In the genomic region with DNA sequence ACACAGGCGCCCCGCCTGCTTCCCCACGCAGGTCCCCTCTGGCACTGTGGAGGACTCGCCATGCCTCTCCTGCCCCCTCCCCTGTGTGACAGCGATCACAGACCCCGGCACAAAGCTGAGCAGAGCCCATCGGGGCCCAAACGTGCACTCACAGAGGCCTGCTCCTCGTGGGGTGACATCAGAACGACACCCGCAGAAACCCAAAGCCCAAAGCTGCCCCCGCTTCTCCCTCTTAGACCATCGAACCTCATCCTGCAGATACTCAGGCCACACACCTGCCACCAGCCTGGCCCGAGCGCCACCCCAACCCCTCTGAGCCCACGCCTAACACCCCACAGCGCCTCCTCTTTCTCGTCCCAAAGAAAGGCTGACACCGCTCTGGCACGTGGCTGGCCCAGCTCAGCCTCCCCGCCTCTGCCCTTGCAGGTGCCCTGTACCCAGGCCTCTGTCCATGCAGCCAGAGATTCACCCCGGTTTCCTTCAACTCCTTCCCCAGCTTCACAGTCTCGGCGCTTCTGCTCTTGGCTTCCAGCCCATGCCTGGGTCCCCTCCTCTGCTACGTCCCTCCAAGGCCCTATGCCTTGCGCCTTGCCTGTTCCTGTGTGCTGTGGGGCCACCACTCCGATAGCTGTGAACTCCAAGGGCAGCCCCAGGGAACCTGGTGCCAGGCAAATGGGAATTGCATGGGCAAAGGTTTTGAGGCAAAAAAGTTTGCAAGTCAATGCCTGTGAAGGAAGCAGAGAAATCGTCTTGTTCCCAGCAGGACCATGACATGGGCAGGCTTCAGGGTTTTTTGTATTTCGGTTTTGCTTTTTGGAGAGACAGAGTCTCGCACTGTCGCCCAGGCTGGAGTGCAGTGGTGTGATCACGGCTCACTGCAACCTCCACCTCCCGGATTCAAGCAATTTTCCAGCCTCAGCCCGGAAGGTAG, we compare ENCODE assay signal across 1 cellular context.
TF ChIP-seq lines count a peak whose summit lies in the region.

No MANE protein-coding gene starts in this region.

TF ChIP-seq in HepG2, 621 proteins besides CTCF, POLR2A, EP300 and RAD21 (continued from another document):
- TF ChIP-seq, protein P1, sequence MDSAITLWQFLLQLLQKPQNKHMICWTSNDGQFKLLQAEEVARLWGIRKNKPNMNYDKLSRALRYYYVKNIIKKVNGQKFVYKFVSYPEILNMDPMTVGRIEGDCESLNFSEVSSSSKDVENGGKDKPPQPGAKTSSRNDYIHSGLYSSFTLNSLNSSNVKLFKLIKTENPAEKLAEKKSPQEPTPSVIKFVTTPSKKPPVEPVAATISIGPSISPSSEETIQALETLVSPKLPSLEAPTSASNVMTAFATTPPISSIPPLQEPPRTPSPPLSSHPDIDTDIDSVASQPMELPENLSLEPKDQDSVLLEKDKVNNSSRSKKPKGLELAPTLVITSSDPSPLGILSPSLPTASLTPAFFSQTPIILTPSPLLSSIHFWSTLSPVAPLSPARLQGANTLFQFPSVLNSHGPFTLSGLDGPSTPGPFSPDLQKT (CRISPR knock-in tag; IDR thresholded peaks at IDR 0.05; ENCODE audit: borderline replicate concordance), result no peak
- TF ChIP-seq, protein P2, sequence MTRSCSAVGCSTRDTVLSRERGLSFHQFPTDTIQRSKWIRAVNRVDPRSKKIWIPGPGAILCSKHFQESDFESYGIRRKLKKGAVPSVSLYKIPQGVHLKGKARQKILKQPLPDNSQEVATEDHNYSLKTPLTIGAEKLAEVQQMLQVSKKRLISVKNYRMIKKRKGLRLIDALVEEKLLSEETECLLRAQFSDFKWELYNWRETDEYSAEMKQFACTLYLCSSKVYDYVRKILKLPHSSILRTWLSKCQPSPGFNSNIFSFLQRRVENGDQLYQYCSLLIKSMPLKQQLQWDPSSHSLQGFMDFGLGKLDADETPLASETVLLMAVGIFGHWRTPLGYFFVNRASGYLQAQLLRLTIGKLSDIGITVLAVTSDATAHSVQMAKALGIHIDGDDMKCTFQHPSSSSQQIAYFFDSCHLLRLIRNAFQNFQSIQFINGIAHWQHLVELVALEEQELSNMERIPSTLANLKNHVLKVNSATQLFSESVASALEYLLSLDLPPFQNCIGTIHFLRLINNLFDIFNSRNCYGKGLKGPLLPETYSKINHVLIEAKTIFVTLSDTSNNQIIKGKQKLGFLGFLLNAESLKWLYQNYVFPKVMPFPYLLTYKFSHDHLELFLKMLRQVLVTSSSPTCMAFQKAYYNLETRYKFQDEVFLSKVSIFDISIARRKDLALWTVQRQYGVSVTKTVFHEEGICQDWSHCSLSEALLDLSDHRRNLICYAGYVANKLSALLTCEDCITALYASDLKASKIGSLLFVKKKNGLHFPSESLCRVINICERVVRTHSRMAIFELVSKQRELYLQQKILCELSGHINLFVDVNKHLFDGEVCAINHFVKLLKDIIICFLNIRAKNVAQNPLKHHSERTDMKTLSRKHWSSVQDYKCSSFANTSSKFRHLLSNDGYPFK (CRISPR knock-in tag; IDR thresholded peaks at IDR 0.05; ENCODE audit: borderline replicate concordance), result peak; percentile 68; the same call in 1 of the 2 replicates
- no peak for TF ChIP-seq HNRNPK (IDR thresholded peaks at IDR 0.05; ENCODE audit: low read depth, low read length, poor library complexity, severe bottlenecking)
- TF ChIP-seq, protein P3, sequence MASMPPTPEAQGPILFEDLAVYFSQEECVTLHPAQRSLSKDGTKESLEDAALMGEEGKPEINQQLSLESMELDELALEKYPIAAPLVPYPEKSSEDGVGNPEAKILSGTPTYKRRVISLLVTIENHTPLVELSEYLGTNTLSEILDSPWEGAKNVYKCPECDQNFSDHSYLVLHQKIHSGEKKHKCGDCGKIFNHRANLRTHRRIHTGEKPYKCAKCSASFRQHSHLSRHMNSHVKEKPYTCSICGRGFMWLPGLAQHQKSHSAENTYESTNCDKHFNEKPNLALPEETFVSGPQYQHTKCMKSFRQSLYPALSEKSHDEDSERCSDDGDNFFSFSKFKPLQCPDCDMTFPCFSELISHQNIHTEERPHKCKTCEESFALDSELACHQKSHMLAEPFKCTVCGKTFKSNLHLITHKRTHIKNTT (CRISPR knock-in tag; IDR thresholded peaks at IDR 0.05), result no peak
- TF ChIP-seq ZNF225 (CRISPR knock-in tag; IDR thresholded peaks at IDR 0.05), result peak; percentile 81; the same call in 1 of the 2 replicates
- TF ChIP-seq TFDP1 (CRISPR knock-in tag; IDR thresholded peaks at IDR 0.05; ENCODE audit: borderline replicate concordance), result peak; percentile 48; the same call in 1 of the 2 replicates
- TF ChIP-seq SP140L (CRISPR knock-in tag; IDR thresholded peaks at IDR 0.05; ENCODE audit: borderline replicate concordance), result no peak
- TF ChIP-seq, protein P4, sequence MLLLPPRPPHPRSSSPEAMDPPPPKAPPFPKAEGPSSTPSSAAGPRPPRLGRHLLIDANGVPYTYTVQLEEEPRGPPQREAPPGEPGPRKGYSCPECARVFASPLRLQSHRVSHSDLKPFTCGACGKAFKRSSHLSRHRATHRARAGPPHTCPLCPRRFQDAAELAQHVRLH (CRISPR knock-in tag; IDR thresholded peaks at IDR 0.05; ENCODE audit: borderline replicate concordance, low read depth), result 0 out of 2 replicates have a peak, but pooled peaks have one; percentile 26
- TF ChIP-seq ZNF337 (CRISPR knock-in tag; IDR thresholded peaks at IDR 0.05; ENCODE audit: borderline replicate concordance, low read depth), result no peak
- TF ChIP-seq ZNF569 (CRISPR knock-in tag; IDR thresholded peaks at IDR 0.05; ENCODE audit: borderline replicate concordance), result no peak
- TF ChIP-seq DBP (CRISPR knock-in tag; IDR thresholded peaks at IDR 0.05; ENCODE audit: not compliant biosample characterization), result no peak
- TF ChIP-seq HDAC1 (CRISPR knock-in tag; IDR thresholded peaks at IDR 0.05), result 0 out of 2 replicates have a peak, but pooled peaks have one; percentile 14
- 0 out of 2 replicates have a peak, but pooled peaks have one; percentile 4 for TF ChIP-seq GATAD1 (CRISPR knock-in tag; IDR thresholded peaks at IDR 0.05)
- TF ChIP-seq TEAD3 (CRISPR knock-in tag; optimal IDR thresholded peaks at IDR 0.05; ENCODE audit: borderline replicate concordance), result peak; percentile 4
- no peak for TF ChIP-seq THYN1 (CRISPR knock-in tag; IDR thresholded peaks at IDR 0.05; ENCODE audit: borderline replicate concordance, low read depth)
- TF ChIP-seq ZNF101 (CRISPR knock-in tag; IDR thresholded peaks at IDR 0.05; ENCODE audit: borderline replicate concordance, low read depth), result 0 out of 2 replicates have a peak, but pooled peaks have one; percentile 32
- TF ChIP-seq HNRNPL (IDR thresholded peaks at IDR 0.05; ENCODE audit: low read depth, low read length), result peak; percentile 89
- TF ChIP-seq ZSCAN22 (CRISPR knock-in tag; IDR thresholded peaks at IDR 0.05), result no peak
